In genomic region chr2:223957092-223957851, GRCh38 we compare ENCODE assay signal across 8 cellular contexts. TPM values are rescaled to one million over a fixed set of nuclear protein-coding genes. Genes with fewer than 3 reads are reported as not detected.
A peak's percentile ranks its signal among the peaks of the same experiment; 100 is the strongest.
DNase-seq lines count a peak whose midpoint lies in the region; FAIRE-seq and TF ChIP-seq lines count a peak whose summit lies in the region.

Gene MRPL44, plus strand, starts transcription at chr2:223957463. Its CDS starts 10 bp downstream, at chr2:223957473.

- peak within 1 kb of the TSS; percentile 89 for H3K9ac ChIP-seq in neuronal stem cell (ENCODE audit: low read depth, low read length, poor library complexity)

- peak within 1 kb of the TSS; percentile 59 for H3K4me2 ChIP-seq in neuronal stem cell (ENCODE audit: insufficient read depth, low read length, poor library complexity, severe bottlenecking)

- H2AFZ ChIP-seq in neuronal stem cell (ENCODE audit: low read length): peak within 1 kb of the TSS; percentile 95

- H3K9me3 Mint-ChIP-seq in activated naive CD4-positive, alpha-beta T cell treated with anti-CD3 and anti-CD28 coated beads for 36 hours: no peaks in the 10 kb centered on the region

- H3K27ac Mint-ChIP-seq in activated naive CD4-positive, alpha-beta T cell treated with anti-CD3 and anti-CD28 coated beads for 36 hours: peak within 1 kb of the TSS; percentile 88

- no peak within 1 kb of the TSS for H2BK15ac ChIP-seq in neuronal stem cell (ENCODE audit: low read length)

- H3K36me3 Mint-ChIP-seq in activated naive CD4-positive, alpha-beta T cell treated with anti-CD3 and anti-CD28 coated beads for 36 hours (ENCODE audit: low read depth): peaks cover 15% of the 10 kb centered on the region

- DNase-seq in GF-D8 (lab: John Stamatoyannopoulos, UW) (peak; percentile 92), HEK293T (ENCODE audit: extremely low spot score) (peak; percentile 92), NAMALWA (ENCODE audit: low spot score) (peak; percentile 95), SK-N-DZ (ENCODE audit: low spot score) (peak; percentile 88), frontal cortex (ENCODE audit: low spot score in 2 of 2) (peak; percentile 86 to 90), neuronal stem cell (ENCODE audit: low spot score) (peak; percentile 92), substantia nigra (lab: John Stamatoyannopoulos, UW) (peak; percentile 74 to 99 (median 96))
- peak; percentile 97 for DNase-seq in activated naive CD4-positive, alpha-beta T cell treated with anti-CD3 and anti-CD28 coated beads for 36 hours

- POLR2A ChIA-PET in HEK293T (lab: Yijun Ruan, JAX): interaction anchor here (0.5 to 0.9 kb wide), 2 partner anchors 14 to 62 kb away, joined by 3 read pairs; no protein-coding TSS in a partner anchor

- no peaks in the 10 kb centered on the region for H3K79me1 ChIP-seq in neuronal stem cell (ENCODE audit: low read depth, low read length)

- peaks cover 80% of the 10 kb centered on the region for H3K4me1 Mint-ChIP-seq in activated naive CD4-positive, alpha-beta T cell treated with anti-CD3 and anti-CD28 coated beads for 36 hours (ENCODE audit: low read depth)

- CTCF ChIA-PET in HEK293T (lab: Yijun Ruan, JAX): no interaction called here
- CTCF ChIA-PET in activated naive CD4-positive, alpha-beta T cell treated with anti-CD3 and anti-CD28 coated beads for 36 hours (lab: Charles Lee): interaction anchor here (0.7 to 2.3 kb wide), 6 partner anchors 10 to 1160 kb away, joined by 3 to 8 read pairs (median 5); no protein-coding TSS in a partner anchor

- H3K27me3 Mint-ChIP-seq in activated naive CD4-positive, alpha-beta T cell treated with anti-CD3 and anti-CD28 coated beads for 36 hours (ENCODE audit: low read depth): no peaks in the 10 kb centered on the region

- no peaks in the 10 kb centered on the region for H3K27me3 ChIP-seq in neuronal stem cell (ENCODE audit: control insufficient read depth in 3 of 3, insufficient read depth in 3 of 3, low read depth in 1 of 3, low read length in 3 of 3)

- peak within 1 kb of the TSS; percentile 78 for H3K23ac ChIP-seq in neuronal stem cell (ENCODE audit: low read depth, low read length, poor library complexity)

- no peak within 1 kb of the TSS for H2BK120ac ChIP-seq in neuronal stem cell (ENCODE audit: low read depth, low read length)

- H3K27ac ChIP-seq in neuronal stem cell (replicated peaks; ENCODE audit: low read length): no peak within 1 kb of the TSS
- H3K27ac ChIP-seq in substantia nigra (ENCODE audit: low read depth, low read length, poor library complexity, severe bottlenecking): peak within 1 kb of the TSS; percentile 85

- H4K8ac ChIP-seq in neuronal stem cell (ENCODE audit: low read depth, low read length): no peak within 1 kb of the TSS

- peak within 1 kb of the TSS; percentile 91 for H3K4me3 Mint-ChIP-seq in activated naive CD4-positive, alpha-beta T cell treated with anti-CD3 and anti-CD28 coated beads for 36 hours

- no peak within 1 kb of the TSS for H4K91ac ChIP-seq in neuronal stem cell (ENCODE audit: low read depth, low read length, poor library complexity)

- H2BK5ac ChIP-seq in neuronal stem cell (ENCODE audit: low read length): peak within 1 kb of the TSS; percentile 75

- peaks cover 10 to 18% of the 10 kb centered on the region in 2 donors for H3K4me1 ChIP-seq in neuronal stem cell (ENCODE audit: control insufficient read depth in 2 of 2, insufficient read depth in 1 of 2, low read depth in 1 of 2, low read length in 2 of 2)

- no peak within 1 kb of the TSS for H3K4ac ChIP-seq in neuronal stem cell (ENCODE audit: low read length)

- H3K4me3 ChIP-seq in neuronal stem cell (ENCODE audit: low read length in 2 of 2): peak within 1 kb of the TSS; percentile 70 to 87

- peaks cover 10 to 35% of the 10 kb centered on the region in 2 donors for H3K36me3 ChIP-seq in neuronal stem cell (replicated peaks in 1 of 2; ENCODE audit: control insufficient read depth in 2 of 2, insufficient read depth in 2 of 2, low read length in 2 of 2)

- H2AK5ac ChIP-seq in neuronal stem cell (ENCODE audit: low read depth, low read length): no peak within 1 kb of the TSS

- WGBS in neuronal stem cell (ENCODE audit: extremely low coverage in 2 of 2, insufficient read length in 2 of 2, insufficient replicate concordance in 1 of 2), 2 donors: no CpG with 5 or more reads among the region's 65 CpGs

- intact Hi-C loops in activated naive CD4-positive, alpha-beta T cell treated with anti-CD3 and anti-CD28 coated beads for 36 hours (cut with micrococcal nuclease): loop anchor here (1.0 to 10.0 kb wide), 13 partner anchors 12 to 1092 kb away; partner anchors contain the start of genes ACSL3, AP1S3, CUL3 and SERPINE2

- FAIRE-seq in frontal cortex (lab: Jason Lieb, UNC): no peak

- no peaks in the 10 kb centered on the region for H3K9me3 ChIP-seq in neuronal stem cell (replicated peaks in 1 of 2; ENCODE audit: control insufficient read depth in 2 of 2, insufficient read depth in 1 of 2, low read depth in 1 of 2, low read length in 2 of 2)

- H2BK12ac ChIP-seq in neuronal stem cell (ENCODE audit: low read length): no peak within 1 kb of the TSS

- peak within 1 kb of the TSS; percentile 39 for H3K14ac ChIP-seq in neuronal stem cell (ENCODE audit: low read length)

- H3K18ac ChIP-seq in neuronal stem cell (ENCODE audit: low read length): peak within 1 kb of the TSS; percentile 95

TF ChIP-seq in HEK293T, 16 proteins besides CTCF, POLR2A, EP300 and RAD21:
- peak; percentile 98 for TF ChIP-seq NFRKB (IDR thresholded peaks at IDR 0.05)
- TF ChIP-seq SUZ12 (IDR thresholded peaks at IDR 0.05): no peak
- TF ChIP-seq ZNF384 (IDR thresholded peaks at IDR 0.05): no peak
- TF ChIP-seq LEF1 (IDR thresholded peaks at IDR 0.05; ENCODE audit: borderline replicate concordance): no peak; the same call in 1 of the 2 replicates
- TF ChIP-seq FOXM1 (IDR thresholded peaks at IDR 0.05; ENCODE audit: borderline replicate concordance): peak; percentile 63; the same call in 1 of the 2 replicates
- no peak for TF ChIP-seq SP1 (IDR thresholded peaks at IDR 0.05)
- TF ChIP-seq FOXK2 (IDR thresholded peaks at IDR 0.05): no peak
- no peak for TF ChIP-seq HDGF (IDR thresholded peaks at IDR 0.05; ENCODE audit: borderline replicate concordance)
- 0 out of 2 replicates have a peak, but pooled peaks have one; percentile 39 for TF ChIP-seq L3MBTL2 (conservative IDR thresholded peaks at IDR 0.05)
- peak; percentile 3; the same call in 1 of the 2 replicates for TF ChIP-seq PKNOX1 (IDR thresholded peaks at IDR 0.05)
- TF ChIP-seq BHLHE40 (IDR thresholded peaks at IDR 0.05; ENCODE audit: borderline replicate concordance): no peak
- peak; percentile 93 for TF ChIP-seq ELF4 (IDR thresholded peaks at IDR 0.05)
- no peak for TF ChIP-seq FOXA1 (IDR thresholded peaks at IDR 0.05)
- TF ChIP-seq CTBP1 (IDR thresholded peaks at IDR 0.05; ENCODE audit: borderline replicate concordance): peak; percentile 97
- peak; percentile 52; the same call in 1 of the 2 replicates for TF ChIP-seq ARNT (IDR thresholded peaks at IDR 0.05)
- TF ChIP-seq TARDBP (IDR thresholded peaks at IDR 0.05): no peak

RNA-seq across cellular contexts. Expression of gene MRPL44, which starts in this region (rescaled TPM):
- polyA plus RNA-seq in SK-N-DZ (2014; cell fraction: cytosol; rRNA removed): 47.3 and 48.6 TPM in 2 replicates
- 14.9 and 17.8 TPM in 2 replicates for polyA plus RNA-seq in SK-N-DZ (2014; cell fraction: nucleus; rRNA removed)
- 10 to 100 TPM; 39.1 to 41.3 TPM for total RNA-seq in activated naive CD4-positive, alpha-beta T cell treated with anti-CD3 and anti-CD28 coated beads for 36 hours
- 106 TPM for total RNA-seq in frontal cortex
- 33.4 TPM for polyA plus RNA-seq in neuronal stem cell (2013, experiment 1 of 2)
- 35.3 TPM for polyA plus RNA-seq in neuronal stem cell (2013, experiment 2 of 2)
